ENCODE assay signal across 8 cellular contexts in genomic region chr7:36128448-36129047, GRCh38. TPM values are rescaled to one million over a fixed set of nuclear protein-coding genes. Genes with fewer than 3 reads are reported as not detected.
A peak's percentile ranks its signal among the peaks of the same experiment; 100 is the strongest.
DNase-seq lines count a peak whose midpoint lies in the region; ATAC-seq and TF ChIP-seq lines count a peak whose summit lies in the region.

No MANE protein-coding gene starts in this region.

- no peaks in the 10 kb centered on the region for H3K27me3 ChIP-seq in upper lobe of right lung

- intact Hi-C loops in lower leg skin (cut with DNase I; ENCODE audit: low total_unique reads) (no loop called here), upper lobe of right lung (cut with DNase I) (no loop called here)

- peak overlapping the region; percentile 71 for H3K27ac ChIP-seq in upper lobe of right lung

- TF ChIP-seq CTCF in GM12865 (IDR thresholded peaks at IDR 0.05; ENCODE audit: insufficient read depth, low read depth, low read length, missing control alignments) (peak; percentile 35), choroid plexus epithelial cell (conservative IDR thresholded peaks at IDR 0.05; ENCODE audit: low read depth, low read length) (peak; percentile 59), lower leg skin (IDR thresholded peaks at IDR 0.05) (peak in 1 of 3 donors; percentile 7), upper lobe of right lung (IDR thresholded peaks at IDR 0.05) (peak; percentile 70)

- no peaks in the 10 kb centered on the region for H3K4me1 ChIP-seq in upper lobe of right lung

- ATAC-seq in upper lobe of right lung, result peak; percentile 72
- no peak for ATAC-seq in HG03378 (IDR thresholded peaks at IDR 0.05; ENCODE audit: unreplicated experiment)
- ATAC-seq in HG03460 (IDR thresholded peaks at IDR 0.05; ENCODE audit: unreplicated experiment), result no peak

- H3K4me3 ChIP-seq in GM12865 (ENCODE audit: low read depth, low read length) (no peak overlapping the region), choroid plexus epithelial cell (ENCODE audit: low read depth, low read length) (peak overlapping the region; percentile 17), lower leg skin (ENCODE audit: low read depth, poor library complexity, severe bottlenecking) (no peak overlapping the region), upper lobe of right lung (no peak overlapping the region)

- DNase-seq in GM12865 (ENCODE audit: low read depth) (no peak), NCI-H226 (peak; percentile 96), choroid plexus epithelial cell (ENCODE audit: low read depth) (peak; percentile 93), lower leg skin (ENCODE audit: low spot score in 2 of 2) (peak; percentile 85 to 95), upper lobe of right lung (no peak)
- no peak for DNase-seq in stimulated activated CD4-positive, alpha-beta T cell treated with anti-CD3 and anti-CD28 coated beads, Interleukin-1b, Interleukin-23, amount 100 ng/mL, for 48 hours

- H3K36me3 ChIP-seq in upper lobe of right lung, result no peaks in the 10 kb centered on the region

- WGBS in lower leg skin, 2 donors, result 23 to 25% methylated on average over 10 of the region's 10 CpGs

- no peak for TF ChIP-seq POLR2A in lower leg skin (IDR thresholded peaks at IDR 0.05)

- no peaks in the 10 kb centered on the region for H3K9me3 ChIP-seq in upper lobe of right lung

RNA-seq across cellular contexts. Expression of gene EEPD1, which starts 24.5 kb away (rescaled TPM):
- 10 to 100 TPM; 19.0 to 34.2 (median 20.8) TPM for total RNA-seq in lower leg skin
- total RNA-seq in upper lobe of right lung, result 9.9 TPM

Comparison
In these comparisons a context has a peak if more than half of its experiments do, and no peak if none do; other contexts are left out.
1. DNase-seq: peak in NCI-H226 (single experiment), choroid plexus epithelial cell (single experiment) and lower leg skin (2 of 2); none in GM12865 (single experiment), upper lobe of right lung (single experiment) and stimulated activated CD4-positive, alpha-beta T cell treated with anti-CD3 and anti-CD28 coated beads, Interleukin-1b, Interleukin-23, amount 100 ng/mL, for 48 hours (single experiment).